In the genomic region with DNA sequence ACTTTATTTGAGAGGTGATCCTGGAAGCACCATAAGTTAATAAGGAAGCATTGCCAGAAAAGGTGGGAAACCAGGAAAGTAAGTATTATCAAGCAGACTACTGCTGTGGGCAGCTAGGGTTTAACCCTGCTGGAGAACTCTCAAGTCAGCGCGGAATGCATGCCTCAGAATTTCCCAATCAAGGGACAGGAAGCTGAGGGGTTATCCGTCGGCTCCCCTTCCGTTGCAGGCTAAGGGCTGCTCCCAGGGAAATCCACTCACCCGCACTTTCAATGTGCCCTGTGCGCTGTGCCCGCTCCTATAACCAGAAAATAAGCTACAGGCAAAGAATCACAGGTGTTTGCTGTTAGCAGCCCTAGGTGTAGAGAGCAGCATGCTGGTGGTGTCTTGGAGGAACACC, we compare ENCODE assay signal across 17 cellular contexts.
"Had no signal": no experiment of that assay in that cellular context is flagged by ENCODE, and none has a peak within 500 bp of the region (broad histone marks: within the 10 kb centered on the region; RNA-seq: fewer than 3 reads in every experiment).

No MANE protein-coding gene starts in this region.

- H3K27me3 ChIP-seq: body of pancreas, gastrocnemius medialis had no signal

- H3K4me3 Mint-ChIP-seq: activated CD4-positive, alpha-beta memory T cell treated with anti-CD3 and anti-CD28 coated beads, Interleukin-2, amount 10 ng/mL, durations not matched to agents 7 days and 5 days; activated naive CD8-positive, alpha-beta T cell treated with anti-CD3 and anti-CD28 coated beads, Interleukin-2, amount 10 ng/mL, durations not matched to agents 7 days and 5 days; activated T-helper 17 cell treated with anti-CD3 and anti-CD28 coated beads, Interleukin-2, amount 50 U/mL, for 72 hours; central memory CD8-positive, alpha-beta T cell; nephron progenitor cell; T-cell; type B pancreatic cell had no signal

- H3K4me3 ChIP-seq: body of pancreas, coronary artery, gastrocnemius medialis had no signal

- H3K27ac ChIP-seq: coronary artery, gastrocnemius medialis had no signal

- H3K36me3 Mint-ChIP-seq: type B pancreatic cell had no signal

- H3K9me3 ChIP-seq: body of pancreas, gastrocnemius medialis had no signal

- H3K27me3 Mint-ChIP-seq: activated CD4-positive, alpha-beta memory T cell treated with anti-CD3 and anti-CD28 coated beads, Interleukin-2, amount 10 ng/mL, durations not matched to agents 7 days and 5 days; activated naive CD8-positive, alpha-beta T cell treated with anti-CD3 and anti-CD28 coated beads, Interleukin-2, amount 10 ng/mL, durations not matched to agents 7 days and 5 days; activated T-helper 17 cell treated with anti-CD3 and anti-CD28 coated beads, Interleukin-2, amount 50 U/mL, for 72 hours; central memory CD8-positive, alpha-beta T cell; T-cell had no signal

- H3K4me1 ChIP-seq: gastrocnemius medialis had no signal

- DNase-seq: activated CD4-positive, alpha-beta memory T cell treated with anti-CD3 and anti-CD28 coated beads, Interleukin-2, amount 10 ng/mL, durations not matched to agents 7 days and 5 days; activated CD4-positive, alpha-beta T cell treated with anti-CD3 and anti-CD28 coated beads for 48 hours; activated CD4-positive, CD25-positive, alpha-beta regulatory T cell; activated naive CD4-positive, alpha-beta T cell; activated naive CD8-positive, alpha-beta T cell treated with anti-CD3 and anti-CD28 coated beads, Interleukin-2, amount 10 ng/mL, durations not matched to agents 7 days and 5 days; activated T-cell treated with anti-CD3 and anti-CD28 coated beads, Interleukin-2, amount 50 U/mL, for 1 hour; gastrocnemius medialis; left colon; nephron progenitor cell; stimulated activated CD4-positive, alpha-beta T cell treated with anti-CD3 and anti-CD28 coated beads, Interleukin-2, amount 100 ng/mL, for 24 hours; stimulated activated naive CD8-positive, alpha-beta T cell treated with anti-CD3 and anti-CD28 coated beads, Interleukin-15, Interleukin-2, amounts not matched to agents 100 U/mL and 50 U/mL, for 24 hours; T-cell had no signal

- H3K4me1 Mint-ChIP-seq: activated CD4-positive, alpha-beta memory T cell treated with anti-CD3 and anti-CD28 coated beads, Interleukin-2, amount 10 ng/mL, durations not matched to agents 7 days and 5 days; nephron progenitor cell; T-cell had no signal

- H3K36me3 ChIP-seq: gastrocnemius medialis had no signal

- H3K27ac Mint-ChIP-seq: activated CD4-positive, alpha-beta memory T cell treated with anti-CD3 and anti-CD28 coated beads, Interleukin-2, amount 10 ng/mL, durations not matched to agents 7 days and 5 days; activated naive CD8-positive, alpha-beta T cell treated with anti-CD3 and anti-CD28 coated beads, Interleukin-2, amount 10 ng/mL, durations not matched to agents 7 days and 5 days; activated T-helper 17 cell treated with anti-CD3 and anti-CD28 coated beads, Interleukin-2, amount 50 U/mL, for 72 hours; nephron progenitor cell; T-cell; type B pancreatic cell had no signal

- H3K9me3 Mint-ChIP-seq: activated CD4-positive, alpha-beta memory T cell treated with anti-CD3 and anti-CD28 coated beads, Interleukin-2, amount 10 ng/mL, durations not matched to agents 7 days and 5 days; activated naive CD8-positive, alpha-beta T cell treated with anti-CD3 and anti-CD28 coated beads, Interleukin-2, amount 10 ng/mL, durations not matched to agents 7 days and 5 days; activated T-helper 17 cell treated with anti-CD3 and anti-CD28 coated beads, Interleukin-2, amount 50 U/mL, for 72 hours; central memory CD8-positive, alpha-beta T cell; T-cell; type B pancreatic cell had no signal

- ATAC-seq: activated T-helper 17 cell treated with anti-CD3 and anti-CD28 coated beads, Interleukin-2, amount 50 U/mL, for 72 hours; gastrocnemius medialis; left colon; stimulated activated naive CD8-positive, alpha-beta T cell treated with anti-CD3 and anti-CD28 coated beads, Interleukin-15, Interleukin-2, amounts not matched to agents 100 U/mL and 50 U/mL, for 24 hours; T-cell had no signal
